ENCODE assay signal across 8 cellular contexts in genomic region chr10:33248638-33249037, GRCh38.
DNase-seq lines count a peak whose midpoint lies in the region; TF ChIP-seq lines count a peak whose summit lies in the region.

No MANE protein-coding gene starts in this region.

- DNase-seq in activated naive CD4-positive, alpha-beta T cell treated with Interleukin-2 at 50 U/mL for 16 hours: no peak
- DNase-seq in MG63 (peak; percentile 7), astrocyte of the spinal cord (ENCODE audit: low read depth, low spot score) (peak; percentile 93), osteocyte (ENCODE audit: extremely low spot score, unreplicated experiment) (no peak), GOT3 (lab: John Stamatoyannopoulos, UW) (no peak), NCI-H187 (lab: John Stamatoyannopoulos, UW) (no peak), NCI-H2171 (lab: John Stamatoyannopoulos, UW) (no peak)

- H3K9me3 ChIP-seq in MG63: no peaks in the 10 kb centered on the region

- H3K4me1 Mint-ChIP-seq in activated naive CD4-positive, alpha-beta T cell treated with anti-CD3 and anti-CD28 coated beads, Interleukin-2, amount 50 U/mL, for 24 hours: peaks cover 83% of the 10 kb centered on the region
- H3K4me1 Mint-ChIP-seq in osteocyte (ENCODE audit: unreplicated experiment): peaks cover 74% of the 10 kb centered on the region

- no peak for TF ChIP-seq CTCF in astrocyte of the spinal cord (IDR thresholded peaks at IDR 0.05; ENCODE audit: low read depth, low read length)
- no peak for TF ChIP-seq CTCF in osteocyte (IDR thresholded peaks at IDR 0.05)

- H3K4me3 Mint-ChIP-seq in activated naive CD4-positive, alpha-beta T cell treated with anti-CD3 and anti-CD28 coated beads, Interleukin-2, amount 50 U/mL, for 24 hours: peak overlapping the region; percentile 74
- no peak overlapping the region for H3K4me3 Mint-ChIP-seq in osteocyte (ENCODE audit: unreplicated experiment)

- no peaks in the 10 kb centered on the region for H3K36me3 ChIP-seq in MG63

- no peaks in the 10 kb centered on the region for H3K27me3 ChIP-seq in MG63

- peaks cover 4% of the 10 kb centered on the region for H3K36me3 Mint-ChIP-seq in activated naive CD4-positive, alpha-beta T cell treated with anti-CD3 and anti-CD28 coated beads, Interleukin-2, amount 50 U/mL, for 24 hours
- peaks cover 84% of the 10 kb centered on the region for H3K36me3 Mint-ChIP-seq in osteocyte (ENCODE audit: unreplicated experiment)

- in situ Hi-C loops in astrocyte of the spinal cord (cut with HindIII; ENCODE audit: low sequenced_read_pairs): no loop called here

- peak overlapping the region; percentile 87 for H3K27ac Mint-ChIP-seq in activated naive CD4-positive, alpha-beta T cell treated with anti-CD3 and anti-CD28 coated beads, Interleukin-2, amount 50 U/mL, for 24 hours
- H3K27ac Mint-ChIP-seq in osteocyte (ENCODE audit: unreplicated experiment): peak overlapping the region; percentile 77

- H3K4me3 ChIP-seq in MG63 (no peak overlapping the region), astrocyte of the spinal cord (ENCODE audit: low read depth, low read length) (no peak overlapping the region)

- no peaks in the 10 kb centered on the region for H3K27me3 Mint-ChIP-seq in activated naive CD4-positive, alpha-beta T cell treated with anti-CD3 and anti-CD28 coated beads, Interleukin-2, amount 50 U/mL, for 24 hours
- no peaks in the 10 kb centered on the region for H3K27me3 Mint-ChIP-seq in osteocyte (ENCODE audit: unreplicated experiment)

- peaks cover 4% of the 10 kb centered on the region for H3K9me3 Mint-ChIP-seq in activated naive CD4-positive, alpha-beta T cell treated with anti-CD3 and anti-CD28 coated beads, Interleukin-2, amount 50 U/mL, for 24 hours
- H3K9me3 Mint-ChIP-seq in osteocyte (ENCODE audit: unreplicated experiment): peaks cover 4% of the 10 kb centered on the region

Comparison
In these comparisons a context has a peak if more than half of its experiments do, and no peak if none do; other contexts are left out.
1. DNase-seq: peak in MG63 (single experiment) and astrocyte of the spinal cord (single experiment); none in activated naive CD4-positive, alpha-beta T cell treated with Interleukin-2 at 50 U/mL for 16 hours (single experiment), osteocyte (single experiment), GOT3 (single experiment), NCI-H187 (0 of 2) and NCI-H2171 (single experiment).